ENCODE assay signal across 23 cellular contexts in the genomic region with DNA sequence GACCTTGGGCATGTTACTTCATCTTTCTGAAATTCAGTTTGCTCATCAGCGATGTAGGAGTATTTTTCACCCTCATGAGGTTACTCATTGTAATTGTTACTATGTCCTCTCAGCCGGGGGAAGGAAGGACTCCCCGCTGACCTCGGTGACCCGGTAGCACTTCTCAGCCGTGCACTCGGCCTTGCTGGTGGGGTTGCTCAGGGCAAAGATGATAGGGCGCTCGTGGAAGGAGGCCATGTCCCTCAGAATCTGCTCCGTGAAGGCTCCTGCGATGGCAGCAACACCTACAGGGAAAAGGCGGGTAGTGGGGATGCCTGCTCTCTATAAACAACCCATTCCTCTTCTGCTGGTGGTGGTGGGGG.
"Had no signal": no experiment of that assay in that cellular context is flagged by ENCODE, and none has a peak within 500 bp of the region (broad histone marks: within the 10 kb centered on the region; RNA-seq: fewer than 3 reads in every experiment).

No MANE protein-coding gene starts in this region.

- H3K27me3 Mint-ChIP-seq: natural killer cell treated with Interleukin-12 subunit alpha and Interleukin-12 subunit beta and Interleukin-15 and Interleukin-18, amount 100 ng/mL, for 72 hours had no signal

- H3K27me3 ChIP-seq: dorsolateral prefrontal cortex, heart left ventricle, neural progenitor cell, ovary, stomach, transverse colon had no signal

- H3K27ac ChIP-seq: dorsolateral prefrontal cortex, heart left ventricle, neural progenitor cell, ovary, stomach, thoracic aorta, transverse colon had no signal

- H3K4me3 Mint-ChIP-seq: natural killer cell treated with Interleukin-12 subunit alpha and Interleukin-12 subunit beta and Interleukin-15 and Interleukin-18, amount 100 ng/mL, for 72 hours; neural progenitor cell had no signal

- H3K9me3 Mint-ChIP-seq: natural killer cell treated with Interleukin-12 subunit alpha and Interleukin-12 subunit beta and Interleukin-15 and Interleukin-18, amount 100 ng/mL, for 72 hours; neural progenitor cell had no signal

- H2AFZ ChIP-seq: neural progenitor cell had no signal

- H3K4me2 ChIP-seq: neural progenitor cell had no signal

- H3K4me1 Mint-ChIP-seq: neural progenitor cell had no signal

- ATAC-seq: esophagus mucosa, heart left ventricle, left colon, left ventricle myocardium superior, right cardiac atrium had no signal

- H3K4me1 ChIP-seq: neural progenitor cell, stomach, transverse colon had no signal

- H3K9me3 ChIP-seq: heart left ventricle, ovary, stomach, thoracic aorta, transverse colon had no signal

- H3K27ac Mint-ChIP-seq: neural progenitor cell had no signal

- H3K36me3 Mint-ChIP-seq: natural killer cell treated with Interleukin-12 subunit alpha and Interleukin-12 subunit beta and Interleukin-15 and Interleukin-18, amount 100 ng/mL, for 72 hours; neural progenitor cell had no signal

- H3K36me3 ChIP-seq: neural progenitor cell, ovary, thoracic aorta, transverse colon had no signal

- H3K9ac ChIP-seq: neural progenitor cell had no signal

- DNase-seq: cortex of kidney; dorsolateral prefrontal cortex; effector CD8-positive, alpha-beta T cell; heart left ventricle; hippocampal formation; left colon; left ventricle myocardium superior; mesenchymal stem cell; midbrain; nucleus accumbens; ovary; right cardiac atrium; small intestine; stimulated activated CD4-positive, alpha-beta T cell treated with anti-CD3 and anti-CD28 coated beads, Interleukin-12 subunit alpha, Interleukin-12 subunit beta, amount 100 ng/mL, for 4 hours; stomach; substantia nigra; transverse colon had no signal

- FAIRE-seq: frontal cortex, small intestine had no signal

- H3K4me3 ChIP-seq: dorsolateral prefrontal cortex, heart left ventricle, lung, neural progenitor cell, ovary, stomach, thoracic aorta, transverse colon had no signal
